In genomic region chr22:32478994-32479393, GRCh38 we compare ENCODE assay signal across 30 cellular contexts. TPM values are rescaled to one million over a fixed set of nuclear protein-coding genes. Genes with fewer than 3 reads are reported as not detected.
A peak's percentile ranks its signal among the peaks of the same experiment; 100 is the strongest.
DNase-seq lines count a peak whose midpoint lies in the region; ATAC-seq lines count a peak whose summit lies in the region.
"Had no signal": no experiment of that assay in that cellular context is flagged by ENCODE, and none has a peak within 500 bp of the region (broad histone marks: within the 10 kb centered on the region; RNA-seq: fewer than 3 reads in every experiment).

No MANE protein-coding gene starts in this region.

- in situ Hi-C loops in SK-MEL-5 (cut with HindIII; ENCODE audit: low pct_unique_long_range_greater_than_20kb, low sequenced_read_pairs), result no loop called here

- no peaks in the 10 kb centered on the region for H3K9me3 Mint-ChIP-seq in activated naive CD8-positive, alpha-beta T cell (ENCODE audit: low read depth)
- no peaks in the 10 kb centered on the region for H3K9me3 Mint-ChIP-seq in activated naive CD8-positive, alpha-beta T cell treated with anti-CD3 and anti-CD28 coated beads for 36 hours
- no peaks in the 10 kb centered on the region for H3K9me3 Mint-ChIP-seq in stimulated activated naive CD8-positive, alpha-beta T cell treated with anti-CD3 and anti-CD28 coated beads, Interleukin-15, amount 100 ng/mL, for 72 hours
- H3K9me3 Mint-ChIP-seq: activated CD4-positive, alpha-beta memory T cell treated with anti-CD3 and anti-CD28 coated beads for 36 hours; activated naive CD8-positive, alpha-beta T cell treated with anti-CD3 and anti-CD28 coated beads, Interleukin-2, amount 50 U/mL, for 24 hours; T-cell had no signal

- H3K36me3 Mint-ChIP-seq in activated naive CD8-positive, alpha-beta T cell, result peaks cover 5% of the 10 kb centered on the region
- H3K36me3 Mint-ChIP-seq in activated naive CD8-positive, alpha-beta T cell treated with anti-CD3 and anti-CD28 coated beads for 36 hours, result peaks cover 22% of the 10 kb centered on the region

- peak overlapping the region; percentile 16 for H3K27ac Mint-ChIP-seq in activated naive CD8-positive, alpha-beta T cell
- no peak overlapping the region for H3K27ac Mint-ChIP-seq in activated naive CD8-positive, alpha-beta T cell treated with anti-CD3 and anti-CD28 coated beads for 36 hours
- no peak overlapping the region for H3K27ac Mint-ChIP-seq in stimulated activated naive CD8-positive, alpha-beta T cell treated with anti-CD3 and anti-CD28 coated beads, Interleukin-15, amount 100 ng/mL, for 72 hours
- H3K27ac Mint-ChIP-seq: activated CD4-positive, alpha-beta memory T cell treated with anti-CD3 and anti-CD28 coated beads for 36 hours; T-cell had no signal

- ATAC-seq in stimulated activated naive CD8-positive, alpha-beta T cell treated with anti-CD3 and anti-CD28 coated beads, Interleukin-15, amount 100 ng/mL, for 72 hours, result no peak
- ATAC-seq: activated CD4-positive, CD25-positive, alpha-beta regulatory T cell treated with anti-CD3 and anti-CD28 coated beads, Interleukin-2, amount 50 U/mL, for 24 hours; activated naive CD8-positive, alpha-beta T cell treated with anti-CD3 and anti-CD28 coated beads, Interleukin-2, amount 50 U/mL, for 24 hours; body of pancreas; T-cell had no signal

- H3K27me3 Mint-ChIP-seq in activated naive CD8-positive, alpha-beta T cell, result no peaks in the 10 kb centered on the region
- no peaks in the 10 kb centered on the region for H3K27me3 Mint-ChIP-seq in activated naive CD8-positive, alpha-beta T cell treated with anti-CD3 and anti-CD28 coated beads for 36 hours
- H3K27me3 Mint-ChIP-seq in stimulated activated naive CD8-positive, alpha-beta T cell treated with anti-CD3 and anti-CD28 coated beads, Interleukin-15, amount 100 ng/mL, for 72 hours, result no peaks in the 10 kb centered on the region
- H3K27me3 Mint-ChIP-seq: activated CD4-positive, alpha-beta memory T cell treated with anti-CD3 and anti-CD28 coated beads for 36 hours; activated naive CD8-positive, alpha-beta T cell treated with anti-CD3 and anti-CD28 coated beads, Interleukin-2, amount 50 U/mL, for 24 hours; T-cell had no signal

- H3K4me1 Mint-ChIP-seq in activated naive CD8-positive, alpha-beta T cell (ENCODE audit: low read depth), result peaks cover 30% of the 10 kb centered on the region
- peaks cover 29% of the 10 kb centered on the region for H3K4me1 Mint-ChIP-seq in activated naive CD8-positive, alpha-beta T cell treated with anti-CD3 and anti-CD28 coated beads for 36 hours
- H3K4me1 Mint-ChIP-seq in stimulated activated naive CD8-positive, alpha-beta T cell treated with anti-CD3 and anti-CD28 coated beads, Interleukin-15, amount 100 ng/mL, for 72 hours, result peaks cover 19% of the 10 kb centered on the region

- peak overlapping the region; percentile 12 for H3K4me3 Mint-ChIP-seq in activated naive CD8-positive, alpha-beta T cell
- no peak overlapping the region for H3K4me3 Mint-ChIP-seq in activated naive CD8-positive, alpha-beta T cell treated with anti-CD3 and anti-CD28 coated beads for 36 hours
- no peak overlapping the region for H3K4me3 Mint-ChIP-seq in stimulated activated naive CD8-positive, alpha-beta T cell treated with anti-CD3 and anti-CD28 coated beads, Interleukin-15, amount 100 ng/mL, for 72 hours
- H3K4me3 Mint-ChIP-seq: activated CD4-positive, alpha-beta memory T cell treated with anti-CD3 and anti-CD28 coated beads for 36 hours; activated naive CD8-positive, alpha-beta T cell treated with anti-CD3 and anti-CD28 coated beads, Interleukin-2, amount 50 U/mL, for 24 hours had no signal

- DNase-seq in activated naive CD8-positive, alpha-beta T cell treated with anti-CD3 and anti-CD28 coated beads for 36 hours, result no peak
- peak; percentile 65 for DNase-seq in SK-MEL-5 (ENCODE audit: low read depth, low spot score)
- peak; percentile 38 for DNase-seq in kidney tubule cell (ENCODE audit: low spot score)
- no peak for DNase-seq in stimulated activated naive CD8-positive, alpha-beta T cell treated with anti-CD3 and anti-CD28 coated beads, Interleukin-15, amount 100 ng/mL, for 72 hours
- no peak for DNase-seq in NCI-H226
- DNase-seq in GOT3 (lab: John Stamatoyannopoulos, UW), result no peak
- DNase-seq in NK-92 treated with Interleukin-12 subunit alpha and Interleukin-12 subunit beta, amount 100 ng/mL, for 24 hours (lab: John Stamatoyannopoulos, UW), result no peak
- DNase-seq: activated CD4-positive, alpha-beta memory T cell treated with anti-CD3 and anti-CD28 coated beads for 36 hours; activated effector memory CD4-positive, alpha-beta T cell treated with Interleukin-2 at 50 U/mL for 16 hours; activated naive CD8-positive, alpha-beta T cell treated with anti-CD3 and anti-CD28 coated beads, Interleukin-2, amount 50 U/mL, for 24 hours; body of pancreas; DMS79 treated with DMSO at 0.1 percent for 48 hours; dorsolateral prefrontal cortex; left ventricle myocardium inferior; NCI-H1417; NCI-H2029 treated with DMSO at 0.1 percent for 48 hours; NCI-H2227 treated with DMSO at 0.1 percent for 48 hours; NCI-H69; stimulated activated CD4-positive, alpha-beta T cell treated with anti-CD3 and anti-CD28 coated beads, Interleukin-15, amount 100 ng/mL, for 24 hours; stimulated activated naive CD4-positive, alpha-beta T cell treated with Interleukin-2 at 50 U/mL for 16 hours; T-cell had no signal

RNA-seq across cellular contexts. Expression of gene FBXO7, which starts 4.4 kb away (rescaled TPM):
- total RNA-seq in activated naive CD8-positive, alpha-beta T cell treated with anti-CD3 and anti-CD28 coated beads for 36 hours, result 10 to 100 TPM; 87.9 to 90.2 TPM
- total RNA-seq in SK-MEL-5 (2014; rRNA removed; shearing (Covaris generic)), result 387 and 400 TPM in 2 replicates
- polyA plus RNA-seq in SK-MEL-5 (2015; cell fraction: cytosol; rRNA removed), result 260 and 275 TPM in 2 replicates
- 148 and 174 TPM in 2 replicates for polyA plus RNA-seq in SK-MEL-5 (2015; cell fraction: nucleus; rRNA removed)

RNA-seq across cellular contexts. Expression of gene BPIFC, which starts 14.7 kb away (rescaled TPM):
- total RNA-seq in activated naive CD8-positive, alpha-beta T cell treated with anti-CD3 and anti-CD28 coated beads for 36 hours, result not detected
- total RNA-seq in SK-MEL-5 (2014; rRNA removed; shearing (Covaris generic)), result not detected in 2 replicates
- polyA plus RNA-seq in SK-MEL-5 (2015; cell fraction: cytosol; rRNA removed), result 0.05 and 0.08 TPM in 2 replicates
- not detected in 2 replicates for polyA plus RNA-seq in SK-MEL-5 (2015; cell fraction: nucleus; rRNA removed)
- total RNA-seq: activated CD4-positive, alpha-beta memory T cell treated with anti-CD3 and anti-CD28 coated beads for 36 hours; body of pancreas; cerebellum; glomerular endothelial cell; H1; left ventricle myocardium inferior; M059J; pulmonary artery endothelial cell; RPMI7951; SJSA1; T-cell had no signal
- polyA plus RNA-seq: H1 had no signal

Comparison
In these comparisons a context has a peak if more than half of its experiments do, and no peak if none do; other contexts are left out.
1. DNase-seq: peak in SK-MEL-5 (single experiment) and kidney tubule cell (single experiment); none in activated naive CD8-positive, alpha-beta T cell treated with anti-CD3 and anti-CD28 coated beads for 36 hours (single experiment), stimulated activated naive CD8-positive, alpha-beta T cell treated with anti-CD3 and anti-CD28 coated beads, Interleukin-15, amount 100 ng/mL, for 72 hours (0 of 2), NCI-H226 (single experiment), GOT3 (single experiment) and NK-92 treated with Interleukin-12 subunit alpha and Interleukin-12 subunit beta, amount 100 ng/mL, for 24 hours (single experiment).